ENCODE assay signal across 14 cellular contexts in genomic region chr2:96354492-96354891, GRCh38. TPM values are rescaled to one million over a fixed set of nuclear protein-coding genes. Genes with fewer than 3 reads are reported as not detected.
"Had no signal": no experiment of that assay in that cellular context is flagged by ENCODE, and none has a peak within 500 bp of the region (broad histone marks: within the 10 kb centered on the region; RNA-seq: fewer than 3 reads in every experiment).

No MANE protein-coding gene starts in this region.

- H3K4me3 Mint-ChIP-seq: activated CD4-positive, alpha-beta memory T cell treated with anti-CD3 and anti-CD28 coated beads for 36 hours; activated CD8-positive, alpha-beta memory T cell treated with anti-CD3 and anti-CD28 coated beads, Interleukin-2, amount 10 ng/mL, durations not matched to agents 7 days and 5 days; brain; central memory CD8-positive, alpha-beta T cell; stimulated activated naive CD8-positive, alpha-beta T cell treated with anti-CD3 and anti-CD28 coated beads, Interleukin-15, amount 100 ng/mL, for 72 hours; T-helper 17 cell had no signal

- H3K27ac Mint-ChIP-seq: activated CD4-positive, alpha-beta memory T cell treated with anti-CD3 and anti-CD28 coated beads for 36 hours; activated CD8-positive, alpha-beta memory T cell treated with anti-CD3 and anti-CD28 coated beads, Interleukin-2, amount 10 ng/mL, durations not matched to agents 7 days and 5 days; brain; stimulated activated naive CD8-positive, alpha-beta T cell treated with anti-CD3 and anti-CD28 coated beads, Interleukin-15, amount 100 ng/mL, for 72 hours; T-helper 17 cell had no signal

- H3K4me3 ChIP-seq: esophagus squamous epithelium had no signal

- H3K9me3 ChIP-seq: esophagus squamous epithelium had no signal

- H3K27me3 Mint-ChIP-seq: activated CD4-positive, alpha-beta memory T cell treated with anti-CD3 and anti-CD28 coated beads for 36 hours; activated CD8-positive, alpha-beta memory T cell treated with anti-CD3 and anti-CD28 coated beads, Interleukin-2, amount 10 ng/mL, durations not matched to agents 7 days and 5 days; brain; central memory CD8-positive, alpha-beta T cell; stimulated activated naive CD8-positive, alpha-beta T cell treated with anti-CD3 and anti-CD28 coated beads, Interleukin-15, amount 100 ng/mL, for 72 hours; T-helper 17 cell had no signal

- H3K9me3 Mint-ChIP-seq: activated CD4-positive, alpha-beta memory T cell treated with anti-CD3 and anti-CD28 coated beads for 36 hours; brain; central memory CD8-positive, alpha-beta T cell; stimulated activated naive CD8-positive, alpha-beta T cell treated with anti-CD3 and anti-CD28 coated beads, Interleukin-15, amount 100 ng/mL, for 72 hours had no signal

- H3K4me1 Mint-ChIP-seq: stimulated activated naive CD8-positive, alpha-beta T cell treated with anti-CD3 and anti-CD28 coated beads, Interleukin-15, amount 100 ng/mL, for 72 hours had no signal

- H3K27me3 ChIP-seq: esophagus squamous epithelium had no signal

- ATAC-seq: activated CD8-positive, alpha-beta memory T cell treated with anti-CD3 and anti-CD28 coated beads, Interleukin-2, amount 10 ng/mL, durations not matched to agents 7 days and 5 days; left lobe of liver; stimulated activated naive CD8-positive, alpha-beta T cell treated with anti-CD3 and anti-CD28 coated beads, Interleukin-15, amount 100 ng/mL, for 72 hours; T-helper 17 cell had no signal

- DNase-seq: activated CD4-positive, alpha-beta memory T cell treated with anti-CD3 and anti-CD28 coated beads for 36 hours; activated CD8-positive, alpha-beta memory T cell treated with anti-CD3 and anti-CD28 coated beads, Interleukin-2, amount 10 ng/mL, durations not matched to agents 7 days and 5 days; activated naive CD4-positive, alpha-beta T cell; effector CD4-positive, alpha-beta T cell; esophagus squamous epithelium; kidney; occipital lobe; stimulated activated CD4-positive, alpha-beta T cell treated with anti-CD3 and anti-CD28 coated beads, Interleukin-2, amount 100 ng/mL, for 24 hours; stimulated activated naive CD8-positive, alpha-beta T cell treated with anti-CD3 and anti-CD28 coated beads, Interleukin-15, amount 100 ng/mL, for 72 hours; T-helper 17 cell had no signal

RNA-seq across cellular contexts. Expression of gene ITPRIPL1, which starts 29.4 kb away (rescaled TPM):
- polyA plus RNA-seq: neural cell had no signal
